Comparison of ENCODE assay signal across 24 cellular contexts in the genomic region with DNA sequence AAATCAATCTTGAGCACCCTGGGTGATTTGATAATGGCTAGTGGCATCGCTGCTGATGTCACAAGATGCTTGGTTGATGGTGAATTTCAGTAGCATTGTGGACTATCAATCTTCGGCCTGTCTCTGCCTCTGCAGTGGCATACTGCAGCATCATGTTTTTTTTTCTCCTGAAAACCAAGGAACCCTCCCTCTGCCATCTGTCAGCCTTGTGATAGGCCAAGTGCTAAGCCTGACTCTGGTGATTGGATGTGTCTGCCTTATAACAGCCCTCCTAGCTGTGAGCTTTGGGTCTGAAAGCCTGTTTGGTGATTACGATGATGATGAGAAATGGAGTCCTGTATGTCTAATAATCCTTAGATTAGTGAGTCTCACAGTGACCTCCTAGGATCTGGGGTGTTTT.
"Had no signal": no experiment of that assay in that cellular context is flagged by ENCODE, and none has a peak within 500 bp of the region (broad histone marks: within the 10 kb centered on the region; RNA-seq: fewer than 3 reads in every experiment).

No MANE protein-coding gene starts in this region.

- H3K27ac Mint-ChIP-seq: activated CD4-positive, alpha-beta memory T cell treated with anti-CD3 and anti-CD28 coated beads for 36 hours; activated CD8-positive, alpha-beta memory T cell treated with anti-CD3 and anti-CD28 coated beads, Interleukin-2, amount 10 ng/mL, durations not matched to agents 7 days and 5 days; activated T-helper 17 cell treated with anti-CD3 and anti-CD28 coated beads, Interleukin-2, amount 50 U/mL, for 72 hours; naive thymus-derived CD4-positive, alpha-beta T cell; neural progenitor cell; stimulated activated naive CD8-positive, alpha-beta T cell treated with anti-CD3 and anti-CD28 coated beads, Interleukin-15, amount 100 ng/mL, for 72 hours had no signal

- H3K27ac ChIP-seq: brain microvascular endothelial cell, gastroesophageal sphincter, neural progenitor cell, psoas muscle, suprapubic skin, transverse colon, uterus, WERI-Rb-1 had no signal

- H3K9me3 Mint-ChIP-seq: activated T-helper 17 cell treated with anti-CD3 and anti-CD28 coated beads, Interleukin-2, amount 50 U/mL, for 72 hours; central memory CD8-positive, alpha-beta T cell; stimulated activated naive CD8-positive, alpha-beta T cell treated with anti-CD3 and anti-CD28 coated beads, Interleukin-15, amount 100 ng/mL, for 72 hours had no signal

- DNase-seq: activated CD4-positive, alpha-beta memory T cell treated with anti-CD3 and anti-CD28 coated beads for 36 hours; activated CD8-positive, alpha-beta memory T cell treated with anti-CD3 and anti-CD28 coated beads, Interleukin-2, amount 10 ng/mL, durations not matched to agents 7 days and 5 days; activated naive CD4-positive, alpha-beta T cell treated with Interleukin-2 at 50 U/mL for 16 hours; anterior cingulate cortex; brain microvascular endothelial cell; cortex of kidney; heart left ventricle; kidney glomerular epithelial cell; mesenchymal stem cell; naive thymus-derived CD4-positive, alpha-beta T cell; psoas muscle; stimulated activated CD4-positive, alpha-beta T cell treated with anti-CD3 and anti-CD28 coated beads, Interleukin-4, amount 100 ng/mL, for 1 hour; stimulated activated naive CD8-positive, alpha-beta T cell treated with anti-CD3 and anti-CD28 coated beads, Interleukin-15, amount 100 ng/mL, for 72 hours; transverse colon; uterus; WERI-Rb-1 had no signal

- H3K27me3 Mint-ChIP-seq: activated CD8-positive, alpha-beta memory T cell treated with anti-CD3 and anti-CD28 coated beads, Interleukin-2, amount 10 ng/mL, durations not matched to agents 7 days and 5 days; stimulated activated naive CD8-positive, alpha-beta T cell treated with anti-CD3 and anti-CD28 coated beads, Interleukin-15, amount 100 ng/mL, for 72 hours had no signal

- H3K4me3 Mint-ChIP-seq: activated CD4-positive, alpha-beta memory T cell treated with anti-CD3 and anti-CD28 coated beads for 36 hours; activated CD8-positive, alpha-beta memory T cell treated with anti-CD3 and anti-CD28 coated beads, Interleukin-2, amount 10 ng/mL, durations not matched to agents 7 days and 5 days; activated T-helper 17 cell treated with anti-CD3 and anti-CD28 coated beads, Interleukin-2, amount 50 U/mL, for 72 hours; central memory CD8-positive, alpha-beta T cell; naive thymus-derived CD4-positive, alpha-beta T cell; neural progenitor cell; stimulated activated naive CD8-positive, alpha-beta T cell treated with anti-CD3 and anti-CD28 coated beads, Interleukin-15, amount 100 ng/mL, for 72 hours had no signal

- H3K4me1 ChIP-seq: gastroesophageal sphincter, psoas muscle, suprapubic skin, transverse colon, uterus had no signal

- H3K4me1 Mint-ChIP-seq: activated CD8-positive, alpha-beta memory T cell treated with anti-CD3 and anti-CD28 coated beads, Interleukin-2, amount 10 ng/mL, durations not matched to agents 7 days and 5 days; activated T-helper 17 cell treated with anti-CD3 and anti-CD28 coated beads, Interleukin-2, amount 50 U/mL, for 72 hours; central memory CD8-positive, alpha-beta T cell; naive thymus-derived CD4-positive, alpha-beta T cell; stimulated activated naive CD8-positive, alpha-beta T cell treated with anti-CD3 and anti-CD28 coated beads, Interleukin-15, amount 100 ng/mL, for 72 hours had no signal

- H3K36me3 ChIP-seq: brain microvascular endothelial cell, gastroesophageal sphincter, heart left ventricle, neural progenitor cell, suprapubic skin, transverse colon, uterus, WERI-Rb-1 had no signal

- H3K4me3 ChIP-seq: gastroesophageal sphincter, heart left ventricle, neural progenitor cell, psoas muscle, smooth muscle cell, suprapubic skin, transverse colon, uterus had no signal

- H3K27me3 ChIP-seq: brain microvascular endothelial cell, gastroesophageal sphincter, heart left ventricle, neural progenitor cell, suprapubic skin, transverse colon, uterus had no signal

- H3K36me3 Mint-ChIP-seq: activated CD4-positive, alpha-beta memory T cell treated with anti-CD3 and anti-CD28 coated beads for 36 hours; activated CD8-positive, alpha-beta memory T cell treated with anti-CD3 and anti-CD28 coated beads, Interleukin-2, amount 10 ng/mL, durations not matched to agents 7 days and 5 days; naive thymus-derived CD4-positive, alpha-beta T cell; neural progenitor cell had no signal

- ATAC-seq: activated CD8-positive, alpha-beta memory T cell treated with anti-CD3 and anti-CD28 coated beads, Interleukin-2, amount 10 ng/mL, durations not matched to agents 7 days and 5 days; activated T-helper 17 cell treated with anti-CD3 and anti-CD28 coated beads, Interleukin-2, amount 50 U/mL, for 72 hours; esophagus mucosa; gastroesophageal sphincter; naive thymus-derived CD4-positive, alpha-beta T cell; psoas muscle; sciatic nerve; stimulated activated naive CD8-positive, alpha-beta T cell treated with anti-CD3 and anti-CD28 coated beads, Interleukin-15, amount 100 ng/mL, for 72 hours had no signal

- H3K9me3 ChIP-seq: psoas muscle, suprapubic skin, transverse colon, uterus had no signal
